1 cellular context compared by ENCODE assay signal in genomic region chr14:94536836-94537235, GRCh38.
A peak's percentile ranks its signal among the peaks of the same experiment; 100 is the strongest.
TF ChIP-seq lines count a peak whose summit lies in the region.

No MANE protein-coding gene starts in this region.

TF ChIP-seq in GM12878, 131 proteins besides CTCF, POLR2A, EP300 and RAD21:
- TF ChIP-seq CREM (IDR thresholded peaks at IDR 0.05; ENCODE audit: low read depth) (no peak), PKNOX1 (IDR thresholded peaks at IDR 0.05) (peak; percentile 45; the same call in 1 of the 2 replicates), NR2C2 (IDR thresholded peaks at IDR 0.05; ENCODE audit: borderline replicate concordance, control insufficient read depth, insufficient read length, low read depth) (no peak), PML (IDR thresholded peaks at IDR 0.05; ENCODE audit: low read length) (no peak), ZNF687 (IDR thresholded peaks at IDR 0.05) (no peak), BMI1 (IDR thresholded peaks at IDR 0.05; ENCODE audit: borderline replicate concordance) (no peak), FOXK2 (IDR thresholded peaks at IDR 0.05) (no peak), SRF (IDR thresholded peaks at IDR 0.05; ENCODE audit: low read depth in 2 of 2, low read length in 2 of 2) (no peak), ATF7 (IDR thresholded peaks at IDR 0.05; ENCODE audit: low read depth) (0 out of 2 replicates have a peak, but pooled peaks have one; percentile 15), JUND (IDR thresholded peaks at IDR 0.05; ENCODE audit: low read depth, low read length) (no peak), NR2C1 (IDR thresholded peaks at IDR 0.05) (0 out of 2 replicates have a peak, but pooled peaks have one; percentile 20)
- TF ChIP-seq, protein P1, sequence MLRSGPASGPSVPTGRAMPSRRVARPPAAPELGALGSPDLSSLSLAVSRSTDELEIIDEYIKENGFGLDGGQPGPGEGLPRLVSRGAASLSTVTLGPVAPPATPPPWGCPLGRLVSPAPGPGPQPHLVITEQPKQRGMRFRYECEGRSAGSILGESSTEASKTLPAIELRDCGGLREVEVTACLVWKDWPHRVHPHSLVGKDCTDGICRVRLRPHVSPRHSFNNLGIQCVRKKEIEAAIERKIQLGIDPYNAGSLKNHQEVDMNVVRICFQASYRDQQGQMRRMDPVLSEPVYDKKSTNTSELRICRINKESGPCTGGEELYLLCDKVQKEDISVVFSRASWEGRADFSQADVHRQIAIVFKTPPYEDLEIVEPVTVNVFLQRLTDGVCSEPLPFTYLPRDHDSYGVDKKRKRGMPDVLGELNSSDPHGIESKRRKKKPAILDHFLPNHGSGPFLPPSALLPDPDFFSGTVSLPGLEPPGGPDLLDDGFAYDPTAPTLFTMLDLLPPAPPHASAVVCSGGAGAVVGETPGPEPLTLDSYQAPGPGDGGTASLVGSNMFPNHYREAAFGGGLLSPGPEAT (IDR thresholded peaks at IDR 0.05; ENCODE audit: low read depth), result no peak
- TF ChIP-seq, protein P2, sequence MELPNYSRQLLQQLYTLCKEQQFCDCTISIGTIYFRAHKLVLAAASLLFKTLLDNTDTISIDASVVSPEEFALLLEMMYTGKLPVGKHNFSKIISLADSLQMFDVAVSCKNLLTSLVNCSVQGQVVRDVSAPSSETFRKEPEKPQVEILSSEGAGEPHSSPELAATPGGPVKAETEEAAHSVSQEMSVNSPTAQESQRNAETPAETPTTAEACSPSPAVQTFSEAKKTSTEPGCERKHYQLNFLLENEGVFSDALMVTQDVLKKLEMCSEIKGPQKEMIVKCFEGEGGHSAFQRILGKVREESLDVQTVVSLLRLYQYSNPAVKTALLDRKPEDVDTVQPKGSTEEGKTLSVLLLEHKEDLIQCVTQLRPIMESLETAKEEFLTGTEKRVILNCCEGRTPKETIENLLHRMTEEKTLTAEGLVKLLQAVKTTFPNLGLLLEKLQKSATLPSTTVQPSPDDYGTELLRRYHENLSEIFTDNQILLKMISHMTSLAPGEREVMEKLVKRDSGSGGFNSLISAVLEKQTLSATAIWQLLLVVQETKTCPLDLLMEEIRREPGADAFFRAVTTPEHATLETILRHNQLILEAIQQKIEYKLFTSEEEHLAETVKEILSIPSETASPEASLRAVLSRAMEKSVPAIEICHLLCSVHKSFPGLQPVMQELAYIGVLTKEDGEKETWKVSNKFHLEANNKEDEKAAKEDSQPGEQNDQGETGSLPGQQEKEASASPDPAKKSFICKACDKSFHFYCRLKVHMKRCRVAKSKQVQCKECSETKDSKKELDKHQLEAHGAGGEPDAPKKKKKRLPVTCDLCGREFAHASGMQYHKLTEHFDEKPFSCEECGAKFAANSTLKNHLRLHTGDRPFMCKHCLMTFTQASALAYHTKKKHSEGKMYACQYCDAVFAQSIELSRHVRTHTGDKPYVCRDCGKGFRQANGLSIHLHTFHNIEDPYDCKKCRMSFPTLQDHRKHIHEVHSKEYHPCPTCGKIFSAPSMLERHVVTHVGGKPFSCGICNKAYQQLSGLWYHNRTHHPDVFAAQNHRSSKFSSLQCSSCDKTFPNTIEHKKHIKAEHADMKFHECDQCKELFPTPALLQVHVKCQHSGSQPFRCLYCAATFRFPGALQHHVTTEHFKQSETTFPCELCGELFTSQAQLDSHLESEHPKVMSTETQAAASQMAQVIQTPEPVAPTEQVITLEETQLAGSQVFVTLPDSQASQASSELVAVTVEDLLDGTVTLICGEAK (IDR thresholded peaks at IDR 0.05; ENCODE audit: borderline replicate concordance), result peak; percentile 19; the same call in 1 of the 2 replicates
TF ChIP-seq in GM12878: peak in this region for 4.
